16 cellular contexts compared by ENCODE assay signal in the genomic region with DNA sequence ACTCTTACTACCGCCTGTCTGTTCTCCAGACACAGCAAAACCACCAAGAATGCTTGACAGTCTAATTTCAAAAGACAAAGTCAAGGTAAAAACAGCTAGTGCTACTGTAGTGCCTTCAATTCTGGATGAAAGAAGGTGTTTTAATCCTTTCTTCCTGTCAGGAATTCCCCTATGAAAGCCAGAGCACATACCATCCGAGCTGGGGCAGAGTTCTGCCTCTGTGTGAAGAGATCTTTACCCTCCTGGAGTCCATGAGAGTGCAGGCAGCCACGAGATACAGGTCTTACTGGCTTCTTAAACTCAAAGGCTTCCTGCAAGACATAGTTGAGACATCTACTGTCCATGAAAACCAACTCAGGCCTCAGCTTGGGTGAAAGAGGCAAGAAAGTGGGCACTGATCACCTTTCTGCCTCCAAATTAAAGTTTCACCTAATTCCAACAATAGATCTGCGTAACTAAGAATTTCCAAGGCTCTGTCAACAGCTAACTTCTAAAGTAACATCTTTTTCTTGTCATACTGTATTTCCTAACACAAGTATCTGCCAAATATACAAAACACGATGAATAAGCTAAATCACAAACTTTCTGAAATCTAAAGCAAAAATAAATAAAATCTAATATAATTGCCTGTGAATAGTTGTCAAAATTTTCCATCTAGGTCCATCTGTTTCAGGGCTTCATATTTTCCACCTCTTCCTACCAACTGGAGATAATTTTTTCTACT. TPM values are rescaled to one million over a fixed set of nuclear protein-coding genes. Genes with fewer than 3 reads are reported as not detected.
DNase-seq lines count a peak whose midpoint lies in the region; ATAC-seq, FAIRE-seq and TF ChIP-seq lines count a peak whose summit lies in the region.
"Had no signal": no experiment of that assay in that cellular context is flagged by ENCODE, and none has a peak within 500 bp of the region (broad histone marks: within the 10 kb centered on the region; RNA-seq: fewer than 3 reads in every experiment).

No MANE protein-coding gene starts in this region.

- H3K18ac ChIP-seq in mesendoderm (ENCODE audit: low read length): no peak overlapping the region

- no peak for FAIRE-seq in bronchial epithelial cell (lab: Jason Lieb, UNC)
- FAIRE-seq: GM19239 had no signal

- H3K9me3 ChIP-seq in DND-41 (ENCODE audit: insufficient read depth, low read length, severe bottlenecking) (no peaks in the 10 kb centered on the region), HUES64 (ENCODE audit: insufficient read depth, low read depth, low read length) (no peaks in the 10 kb centered on the region)
- H3K9me3 ChIP-seq: MG63 had no signal

- H3K79me1 ChIP-seq in mesendoderm (ENCODE audit: low read length): peaks cover 13% of the 10 kb centered on the region

- DNase-seq in DND-41 (no peak), bronchial epithelial cell (ENCODE audit: low read depth) (peak; percentile 29), mesendoderm (peak; percentile 26)
- no peak for DNase-seq in activated CD4-positive, CD25-positive, alpha-beta regulatory T cell treated with anti-CD3 and anti-CD28 coated beads, Interleukin-2, amount 50 U/mL, for 72 hours
- DNase-seq: COR-L47, DMS153, EL, KG1, MG63, NCI-H1092 treated with DMSO at 0.1 percent for 48 hours, NCI-H1694 had no signal

- no peak overlapping the region for H3K56ac ChIP-seq in mesendoderm (ENCODE audit: low read length)

- no peak overlapping the region for H2BK5ac ChIP-seq in mesendoderm (ENCODE audit: low read length)

- H3K4me3 ChIP-seq in DND-41 (ENCODE audit: low read depth in 1 of 2, low read length in 2 of 2) (0 out of 4 replicates have a peak overlapping the region, but pooled peaks of 1 of the 2 experiments have one; percentile 7), HUES64 (ENCODE audit: low read length) (no peak overlapping the region), bronchial epithelial cell (ENCODE audit: low read depth, low read length) (no peak overlapping the region), mesendoderm (ENCODE audit: low read length) (no peak overlapping the region)
- H3K4me3 ChIP-seq: MG63 had no signal

- no peak for ATAC-seq in DND-41 (ENCODE audit: insufficient read depth, low read depth)
- no peak for ATAC-seq in HG03135 (IDR thresholded peaks at IDR 0.05; ENCODE audit: unreplicated experiment)
- no peak for ATAC-seq in GM21717 (IDR thresholded peaks at IDR 0.05; ENCODE audit: unreplicated experiment)
- ATAC-seq: Panc1 had no signal

- TF ChIP-seq CTCF in DND-41 (IDR thresholded peaks at IDR 0.05; ENCODE audit: borderline replicate concordance, extremely low read depth, low read length, poor library complexity, severe bottlenecking) (no peak), bronchial epithelial cell (IDR thresholded peaks at IDR 0.05; ENCODE audit: insufficient read depth, low read length, severe bottlenecking) (no peak)

- no peak overlapping the region for H2BK120ac ChIP-seq in mesendoderm (ENCODE audit: low read depth, low read length)

- H2BK15ac ChIP-seq in mesendoderm (replicated peaks; ENCODE audit: low read depth): no peak overlapping the region

- H4K20me1 ChIP-seq in DND-41 (ENCODE audit: insufficient read depth, low read length): peaks cover 72% of the 10 kb centered on the region

- no peak overlapping the region for H4K8ac ChIP-seq in mesendoderm (ENCODE audit: low read depth, low read length)

- no peak overlapping the region for H3K9ac ChIP-seq in DND-41 (ENCODE audit: low read depth, low read length)
- H3K9ac ChIP-seq in HUES64 (ENCODE audit: low read depth, low read length): no peak overlapping the region
- no peak overlapping the region for H3K9ac ChIP-seq in mesendoderm (ENCODE audit: low read length)

- peaks cover 43% of the 10 kb centered on the region for H3K4me1 ChIP-seq in DND-41 (ENCODE audit: insufficient read depth, low read length)
- no peaks in the 10 kb centered on the region for H3K4me1 ChIP-seq in HUES64 (ENCODE audit: insufficient read depth, low read length)
- no peaks in the 10 kb centered on the region for H3K4me1 ChIP-seq in mesendoderm (ENCODE audit: control insufficient read depth, low read depth, low read length)

- no peak overlapping the region for H2AFZ ChIP-seq in DND-41 (ENCODE audit: low read depth, low read length)

- H3K23ac ChIP-seq in mesendoderm (ENCODE audit: low read length): no peak overlapping the region

- H3K36me3 ChIP-seq in DND-41 (ENCODE audit: insufficient read depth, low read length): peaks cover 97% of the 10 kb centered on the region
- peaks cover 100% of the 10 kb centered on the region for H3K36me3 ChIP-seq in HUES64 (ENCODE audit: insufficient read depth, low read length)
- peaks cover 5% of the 10 kb centered on the region for H3K36me3 ChIP-seq in bronchial epithelial cell (ENCODE audit: control insufficient read depth, insufficient read depth, low read length)
- H3K36me3 ChIP-seq in mesendoderm (ENCODE audit: control insufficient read depth, insufficient read depth, low read length): peaks cover 25% of the 10 kb centered on the region

- H3K79me2 ChIP-seq in DND-41 (ENCODE audit: insufficient read depth, low read length) (peaks cover 95% of the 10 kb centered on the region), mesendoderm (ENCODE audit: control insufficient read depth, insufficient read depth, low read length) (peaks cover 30% of the 10 kb centered on the region)

- no peak overlapping the region for H4K5ac ChIP-seq in mesendoderm (ENCODE audit: low read length)

- no peak overlapping the region for H3K4ac ChIP-seq in mesendoderm (ENCODE audit: low read depth, low read length)

- H3K4me2 ChIP-seq in DND-41 (ENCODE audit: insufficient read depth, low read length) (peak overlapping the region; percentile 30; the same call in 1 of the 2 replicates), mesendoderm (ENCODE audit: low read length) (no peak overlapping the region)

- H3K27me3 ChIP-seq in DND-41 (ENCODE audit: insufficient read depth, low read length, poor library complexity): no peaks in the 10 kb centered on the region
- H3K27me3 ChIP-seq in HUES64 (ENCODE audit: insufficient read depth, low read length): no peaks in the 10 kb centered on the region
- no peaks in the 10 kb centered on the region for H3K27me3 ChIP-seq in bronchial epithelial cell (ENCODE audit: control insufficient read depth, insufficient read depth, low read length)
- no peaks in the 10 kb centered on the region for H3K27me3 ChIP-seq in mesendoderm (ENCODE audit: insufficient read depth, low read length, poor library complexity)
- H3K27me3 ChIP-seq: MG63 had no signal

- H3K27ac ChIP-seq in DND-41 (ENCODE audit: low read length): peak overlapping the region; percentile 21; the same call in 1 of the 2 replicates
- 0 out of 2 replicates have a peak overlapping the region, but pooled peaks have one; percentile 43 for H3K27ac ChIP-seq in HUES64 (ENCODE audit: low read depth, low read length)
- no peak overlapping the region for H3K27ac ChIP-seq in mesendoderm (ENCODE audit: low read depth, low read length)

- WGBS in HUES64: 88% methylated on average over 5 of the region's 5 CpGs
- 100% methylated on average over 1 of the region's 5 CpGs for WGBS in mesendoderm (ENCODE audit: extremely low coverage, insufficient coverage, low lambda C conversion rate)

- H2AK5ac ChIP-seq in mesendoderm (ENCODE audit: low read length): no peak overlapping the region

RNA-seq across cellular contexts. Expression of a gene that starts 7.5 kb away (rescaled TPM):
- 54.0 TPM for polyA plus RNA-seq in HUES64 (2013, experiment 1 of 2)
- polyA plus RNA-seq in HUES64 (2013, experiment 2 of 2): 48.6 TPM
- total RNA-seq in bronchial epithelial cell: 1.5 and 2.4 TPM in 2 replicates
- 47.9 TPM for polyA plus RNA-seq in mesendoderm (2013, experiment 1 of 2)
- polyA plus RNA-seq in mesendoderm (2013, experiment 2 of 2): 47.8 TPM

RNA-seq across cellular contexts. Expression of a gene that starts 42.6 kb away (rescaled TPM):
- polyA plus RNA-seq in HUES64 (2013, experiment 1 of 2): not detected
- polyA plus RNA-seq in HUES64 (2013, experiment 2 of 2): not detected
- 11.3 and 22.1 TPM in 2 replicates for total RNA-seq in bronchial epithelial cell
- polyA plus RNA-seq in mesendoderm (2013, experiment 1 of 2): not detected
- not detected for polyA plus RNA-seq in mesendoderm (2013, experiment 2 of 2)

Comparison
In these comparisons a context has a peak if more than half of its experiments do, and no peak if none do; other contexts are left out.
1. DNase-seq: peak in bronchial epithelial cell (single experiment) and mesendoderm (single experiment); none in DND-41 (single experiment) and activated CD4-positive, CD25-positive, alpha-beta regulatory T cell treated with anti-CD3 and anti-CD28 coated beads, Interleukin-2, amount 50 U/mL, for 72 hours (single experiment).